24 cellular contexts compared by ENCODE assay signal in the genomic region with DNA sequence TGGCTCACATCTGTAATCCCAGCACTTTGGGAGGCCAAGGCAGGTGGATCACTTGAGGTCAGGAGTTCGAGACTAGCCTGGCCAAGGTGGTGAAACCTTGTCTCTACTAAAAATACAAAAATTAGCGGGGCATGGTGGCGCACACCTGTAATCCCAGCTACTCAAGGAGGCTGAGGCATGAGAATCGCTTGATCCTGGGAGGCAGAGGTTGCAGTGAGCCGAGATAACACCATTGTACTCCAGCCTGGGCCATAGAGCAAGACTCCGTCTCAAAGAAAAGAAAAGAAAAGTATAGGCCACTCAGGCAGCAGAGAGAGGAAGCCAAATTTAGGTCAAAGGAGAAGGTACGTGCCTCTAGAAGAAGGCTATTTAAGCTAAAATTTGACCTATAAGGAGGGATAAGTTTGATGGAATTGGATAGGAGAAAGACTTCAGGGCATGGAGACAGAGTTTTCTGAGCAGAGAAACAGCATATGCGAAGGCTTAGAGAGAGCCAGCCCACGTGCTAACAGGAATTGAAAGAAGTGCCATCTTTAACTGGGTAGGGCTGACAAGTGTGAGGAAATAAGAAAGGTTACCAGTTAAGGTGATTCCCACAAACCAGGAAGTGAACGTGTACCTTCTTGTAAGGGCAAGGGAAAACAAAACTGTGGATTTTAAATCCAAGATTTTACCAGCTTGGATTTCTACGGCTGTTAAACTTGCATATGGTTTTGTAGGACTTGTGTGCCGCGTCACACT.
A peak's percentile ranks its signal among the peaks of the same experiment; 100 is the strongest.
DNase-seq lines count a peak whose midpoint lies in the region; ATAC-seq, FAIRE-seq and TF ChIP-seq lines count a peak whose summit lies in the region.
"Had no signal": no experiment of that assay in that cellular context is flagged by ENCODE, and none has a peak within 500 bp of the region (broad histone marks: within the 10 kb centered on the region; RNA-seq: fewer than 3 reads in every experiment).

No MANE protein-coding gene starts in this region.

- H3K27me3 ChIP-seq in bronchial epithelial cell (ENCODE audit: control insufficient read depth, insufficient read depth, low read length) (no peaks in the 10 kb centered on the region), lower lobe of right lung (ENCODE audit: low read depth) (no peaks in the 10 kb centered on the region)
- H3K27me3 ChIP-seq: BLaER1 treated with 17β-estradiol and CSF1 and Interleukin-3, amounts not matched to agents 10 nM and 100 nM; hepatocyte had no signal

- H3K4me3 Mint-ChIP-seq in activated T-cell treated with anti-CD3 and anti-CD28 coated beads, Interleukin-2, amount 50 U/mL, for 4 hours = peak overlapping the region; percentile 11
- H3K4me3 Mint-ChIP-seq in natural killer cell treated with Interleukin-12 subunit alpha and Interleukin-12 subunit beta and Interleukin-15 and Interleukin-18, amount 100 ng/mL, for 72 hours = peak overlapping the region; percentile 93
- H3K4me3 Mint-ChIP-seq: H9 had no signal

- no peak overlapping the region for H3K27ac ChIP-seq in HEK293 (ENCODE audit: extremely low read depth, low read depth, low read length)
- H3K27ac ChIP-seq in lower lobe of right lung = no peak overlapping the region
- H3K27ac ChIP-seq: BLaER1 treated with 17β-estradiol and CSF1 and Interleukin-3, amounts not matched to agents 10 nM and 100 nM; hepatocyte; psoas muscle; thoracic aorta had no signal

- peaks cover 11% of the 10 kb centered on the region for H3K36me3 Mint-ChIP-seq in activated T-cell treated with anti-CD3 and anti-CD28 coated beads, Interleukin-2, amount 50 U/mL, for 4 hours (ENCODE audit: insufficient read depth)
- H3K36me3 Mint-ChIP-seq in natural killer cell treated with Interleukin-12 subunit alpha and Interleukin-12 subunit beta and Interleukin-15 and Interleukin-18, amount 100 ng/mL, for 72 hours = peaks cover 22% of the 10 kb centered on the region

- no peak for DNase-seq in activated T-cell treated with anti-CD3 and anti-CD28 coated beads, Interleukin-2, amount 50 U/mL, for 4 hours
- DNase-seq in activated T-cell treated with anti-CD3 and anti-CD28 coated beads for 4 hours = no peak
- peak; percentile 54 for DNase-seq in bronchial epithelial cell (ENCODE audit: low read depth)
- no peak for DNase-seq in natural killer cell treated with Interleukin-12 subunit alpha and Interleukin-12 subunit beta and Interleukin-15 and Interleukin-18, amount 100 ng/mL, for 72 hours (ENCODE audit: low spot score)
- DNase-seq in lower lobe of right lung = no peak
- DNase-seq: ACHN, caudate nucleus, dorsolateral prefrontal cortex, erythroblast, H9, mucosa of descending colon, NCI-H1417, NCI-H2081 treated with DMSO at 0.1 percent for 48 hours, NCI-H446, psoas muscle, Right ventricle myocardium superior had no signal

- CTCF ChIA-PET in HEK293 (lab: Yijun Ruan, JAX) = interaction anchor here (0.5 kb wide), 1 partner anchor 305 kb away, joined by 4 read pairs; no protein-coding TSS in a partner anchor

- FAIRE-seq in bronchial epithelial cell (lab: Jason Lieb, UNC) = no peak
- FAIRE-seq: frontal cortex had no signal

- H3K4me3 ChIP-seq in HEK293 (ENCODE audit: low read depth, low read length) (no peak overlapping the region), bronchial epithelial cell (ENCODE audit: low read depth, low read length) (no peak overlapping the region), lower lobe of right lung (no peak overlapping the region)
- H3K4me3 ChIP-seq: BLaER1 treated with 17β-estradiol and CSF1 and Interleukin-3, amounts not matched to agents 10 nM and 100 nM; hepatocyte; mucosa of descending colon; psoas muscle; thoracic aorta had no signal

- ATAC-seq in activated T-cell treated with anti-CD3 and anti-CD28 coated beads, Interleukin-2, amount 50 U/mL, for 4 hours = no peak
- ATAC-seq in natural killer cell treated with Interleukin-12 subunit alpha and Interleukin-12 subunit beta and Interleukin-15 and Interleukin-18, amount 100 ng/mL, for 72 hours = no peak
- ATAC-seq in lower lobe of right lung (no peak), HG03045 (IDR thresholded peaks at IDR 0.05; ENCODE audit: unreplicated experiment) (no peak), GM18907 (IDR thresholded peaks at IDR 0.05; ENCODE audit: unreplicated experiment) (no peak)
- ATAC-seq: mucosa of descending colon, psoas muscle had no signal

- no peaks in the 10 kb centered on the region for H3K9me3 ChIP-seq in HEK293 (ENCODE audit: control insufficient read depth, insufficient read depth, low read depth, low read length)
- no peaks in the 10 kb centered on the region for H3K9me3 ChIP-seq in lower lobe of right lung
- H3K9me3 ChIP-seq: mucosa of descending colon, psoas muscle, thoracic aorta had no signal

- H3K4me1 Mint-ChIP-seq in activated T-cell treated with anti-CD3 and anti-CD28 coated beads, Interleukin-2, amount 50 U/mL, for 4 hours (ENCODE audit: low read depth) = peaks cover 78% of the 10 kb centered on the region
- H3K4me1 Mint-ChIP-seq in natural killer cell treated with Interleukin-12 subunit alpha and Interleukin-12 subunit beta and Interleukin-15 and Interleukin-18, amount 100 ng/mL, for 72 hours (ENCODE audit: low read depth in 2 of 2) = peaks cover 64 to 79% of the 10 kb centered on the region in 2 donors

- intact Hi-C loops in lower lobe of right lung (cut with DNase I) = no loop called here

- H3K36me3 ChIP-seq in HEK293 (ENCODE audit: control insufficient read depth in 2 of 2, insufficient read depth in 1 of 2, low read length in 2 of 2) (no peaks in the 10 kb centered on the region), bronchial epithelial cell (ENCODE audit: control insufficient read depth, insufficient read depth, low read length) (no peaks in the 10 kb centered on the region), lower lobe of right lung (no peaks in the 10 kb centered on the region)
- H3K36me3 ChIP-seq: thoracic aorta had no signal

- no peaks in the 10 kb centered on the region for H3K27me3 Mint-ChIP-seq in activated T-cell treated with anti-CD3 and anti-CD28 coated beads, Interleukin-2, amount 50 U/mL, for 4 hours (ENCODE audit: low read depth)
- H3K27me3 Mint-ChIP-seq in natural killer cell treated with Interleukin-12 subunit alpha and Interleukin-12 subunit beta and Interleukin-15 and Interleukin-18, amount 100 ng/mL, for 72 hours = no peaks in the 10 kb centered on the region

- peak overlapping the region; percentile 92 to 94 for H3K27ac Mint-ChIP-seq in natural killer cell treated with Interleukin-12 subunit alpha and Interleukin-12 subunit beta and Interleukin-15 and Interleukin-18, amount 100 ng/mL, for 72 hours
- H3K27ac Mint-ChIP-seq: activated T-helper 2 cell treated with anti-CD3 and anti-CD28 coated beads, Interferon-gamma antibody, Interleukin-2, Interleukin-4, amounts not matched to agents 10 μg/mL and 5 μg/mL and 100 μg/mL, durations not matched to agents 14 hours and 24 hours and 36 hours; H9 had no signal

- peaks cover 2% of the 10 kb centered on the region; the same call in 1 of the 2 replicates for H3K4me1 ChIP-seq in HEK293 (ENCODE audit: control insufficient read depth, insufficient read depth, low read length)
- peaks cover 11% of the 10 kb centered on the region for H3K4me1 ChIP-seq in lower lobe of right lung
- H3K4me1 ChIP-seq: psoas muscle had no signal

- no peak for TF ChIP-seq CTCF in HEK293 (tag by site-specific recombination; IDR thresholded peaks at IDR 0.05)
- TF ChIP-seq CTCF in bronchial epithelial cell (IDR thresholded peaks at IDR 0.05; ENCODE audit: insufficient read depth, low read length, severe bottlenecking) = no peak
- no peak for TF ChIP-seq CTCF in lower lobe of right lung (IDR thresholded peaks at IDR 0.05)

- H3K9me3 Mint-ChIP-seq in activated T-cell treated with anti-CD3 and anti-CD28 coated beads, Interleukin-2, amount 50 U/mL, for 4 hours = peaks cover 7% of the 10 kb centered on the region
- H3K9me3 Mint-ChIP-seq in natural killer cell treated with Interleukin-12 subunit alpha and Interleukin-12 subunit beta and Interleukin-15 and Interleukin-18, amount 100 ng/mL, for 72 hours = peaks cover 13% of the 10 kb centered on the region
- H3K9me3 Mint-ChIP-seq: H9 had no signal

- POLR2A ChIA-PET in HEK293 (lab: Yijun Ruan, JAX) = no interaction called here

TF ChIP-seq in HEK293, 187 proteins besides CTCF, POLR2A, EP300 and RAD21:
- no peak for TF ChIP-seq ZNF350 (tag by site-specific recombination; IDR thresholded peaks at IDR 0.05)
- TF ChIP-seq, protein P1, sequence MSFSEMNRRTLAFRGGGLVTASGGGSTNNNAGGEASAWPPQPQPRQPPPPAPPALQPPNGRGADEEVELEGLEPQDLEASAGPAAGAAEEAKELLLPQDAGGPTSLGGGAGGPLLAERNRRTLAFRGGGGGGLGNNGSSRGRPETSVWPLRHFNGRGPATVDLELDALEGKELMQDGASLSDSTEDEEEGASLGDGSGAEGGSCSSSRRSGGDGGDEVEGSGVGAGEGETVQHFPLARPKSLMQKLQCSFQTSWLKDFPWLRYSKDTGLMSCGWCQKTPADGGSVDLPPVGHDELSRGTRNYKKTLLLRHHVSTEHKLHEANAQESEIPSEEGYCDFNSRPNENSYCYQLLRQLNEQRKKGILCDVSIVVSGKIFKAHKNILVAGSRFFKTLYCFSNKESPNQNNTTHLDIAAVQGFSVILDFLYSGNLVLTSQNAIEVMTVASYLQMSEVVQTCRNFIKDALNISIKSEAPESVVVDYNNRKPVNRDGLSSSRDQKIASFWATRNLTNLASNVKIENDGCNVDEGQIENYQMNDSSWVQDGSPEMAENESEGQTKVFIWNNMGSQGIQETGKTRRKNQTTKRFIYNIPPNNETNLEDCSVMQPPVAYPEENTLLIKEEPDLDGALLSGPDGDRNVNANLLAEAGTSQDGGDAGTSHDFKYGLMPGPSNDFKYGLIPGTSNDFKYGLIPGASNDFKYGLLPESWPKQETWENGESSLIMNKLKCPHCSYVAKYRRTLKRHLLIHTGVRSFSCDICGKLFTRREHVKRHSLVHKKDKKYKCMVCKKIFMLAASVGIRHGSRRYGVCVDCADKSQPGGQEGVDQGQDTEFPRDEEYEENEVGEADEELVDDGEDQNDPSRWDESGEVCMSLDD (tag by site-specific recombination; IDR thresholded peaks at IDR 0.05) = 0 out of 2 replicates have a peak, but pooled peaks have one; percentile 15
